1 cellular context compared by ENCODE assay signal in genomic region chr4:156794863-156795262, GRCh38.
TF ChIP-seq lines count a peak whose summit lies in the region.

No MANE protein-coding gene starts in this region.

TF ChIP-seq in GM23338, 12 proteins besides CTCF, POLR2A, EP300 and RAD21 (continued from another document):
- TF ChIP-seq ZNF462 (CRISPR knock-in tag; IDR thresholded peaks at IDR 0.05) (no peak), REST (IDR thresholded peaks at IDR 0.05; ENCODE audit: unreplicated experiment) (no peak), ZNF331 (CRISPR knock-in tag; IDR thresholded peaks at IDR 0.05; ENCODE audit: low read depth) (no peak), POLR2AphosphoS5 (IDR thresholded peaks at IDR 0.05; ENCODE audit: low read depth) (no peak), CREB1 (CRISPR knock-in tag; IDR thresholded peaks at IDR 0.05; ENCODE audit: low read depth) (no peak), NANOG (IDR thresholded peaks at IDR 0.05; ENCODE audit: borderline replicate concordance) (no peak)
